In genomic region chr1:84344286-84344685, GRCh38 we compare ENCODE assay signal across 1 cellular context.
TF ChIP-seq lines count a peak whose summit lies in the region.

No MANE protein-coding gene starts in this region.

TF ChIP-seq in K562, 482 proteins besides CTCF, POLR2A, EP300 and RAD21 (continued from another document):
- TF ChIP-seq DIDO1 (tag; IDR thresholded peaks at IDR 0.05; ENCODE audit: low read depth) = no peak
- TF ChIP-seq ZBTB8A (IDR thresholded peaks at IDR 0.05; ENCODE audit: partially characterized antibody) = no peak
- TF ChIP-seq FOXK1 (CRISPR knock-in tag; IDR thresholded peaks at IDR 0.05; ENCODE audit: borderline replicate concordance) = no peak
- no peak for TF ChIP-seq POLR2AphosphoS2 (IDR thresholded peaks at IDR 0.05; ENCODE audit: low read length)
- TF ChIP-seq HDAC2 (IDR thresholded peaks at IDR 0.05) = no peak
- TF ChIP-seq ZNF280A (IDR thresholded peaks at IDR 0.05; ENCODE audit: low read depth, partially characterized antibody) = no peak
- TF ChIP-seq, protein P1, sequence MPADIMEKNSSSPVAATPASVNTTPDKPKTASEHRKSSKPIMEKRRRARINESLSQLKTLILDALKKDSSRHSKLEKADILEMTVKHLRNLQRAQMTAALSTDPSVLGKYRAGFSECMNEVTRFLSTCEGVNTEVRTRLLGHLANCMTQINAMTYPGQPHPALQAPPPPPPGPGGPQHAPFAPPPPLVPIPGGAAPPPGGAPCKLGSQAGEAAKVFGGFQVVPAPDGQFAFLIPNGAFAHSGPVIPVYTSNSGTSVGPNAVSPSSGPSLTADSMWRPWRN (IDR thresholded peaks at IDR 0.05; ENCODE audit: low read depth) = no peak
- no peak for TF ChIP-seq TARDBP (IDR thresholded peaks at IDR 0.05)
- no peak for TF ChIP-seq NFIX (CRISPR knock-in tag; IDR thresholded peaks at IDR 0.05; ENCODE audit: low read depth)
- no peak for TF ChIP-seq MGA (IDR thresholded peaks at IDR 0.05)
- no peak for TF ChIP-seq SOX6 (IDR thresholded peaks at IDR 0.05)
- TF ChIP-seq RBFOX2 (IDR thresholded peaks at IDR 0.05; ENCODE audit: low read depth, low read length) = no peak
- no peak for TF ChIP-seq CHD2 (IDR thresholded peaks at IDR 0.05; ENCODE audit: low read depth, low read length)
- no peak for TF ChIP-seq TCF7 (IDR thresholded peaks at IDR 0.05; ENCODE audit: borderline replicate concordance)
- no peak for TF ChIP-seq IFI16 (CRISPR knock-in tag; IDR thresholded peaks at IDR 0.05)
- no peak for TF ChIP-seq ERF (CRISPR knock-in tag; IDR thresholded peaks at IDR 0.05)
- no peak for TF ChIP-seq BRD9 (IDR thresholded peaks at IDR 0.05; ENCODE audit: low read depth, partially characterized antibody)
- TF ChIP-seq HCFC1 (IDR thresholded peaks at IDR 0.05; ENCODE audit: low read depth, low read length) = no peak
